Comparison of ENCODE assay signal across 17 cellular contexts in genomic region chr3:107392549-107393165, GRCh38. TPM values are rescaled to one million over a fixed set of nuclear protein-coding genes. Genes with fewer than 3 reads are reported as not detected.
DNase-seq lines count a peak whose midpoint lies in the region; ATAC-seq and TF ChIP-seq lines count a peak whose summit lies in the region.
"Had no signal": no experiment of that assay in that cellular context is flagged by ENCODE, and none has a peak within 500 bp of the region (broad histone marks: within the 10 kb centered on the region; RNA-seq: fewer than 3 reads in every experiment).

No MANE protein-coding gene starts in this region.

- H3K27me3 ChIP-seq in DND-41 (ENCODE audit: insufficient read depth, low read length, poor library complexity) (no peaks in the 10 kb centered on the region), mesenchymal stem cell (ENCODE audit: control insufficient read depth in 1 of 2, insufficient read depth in 1 of 2, low read length in 2 of 2) (no peaks in the 10 kb centered on the region)
- H3K27me3 ChIP-seq: BLaER1, esophagus muscularis mucosa had no signal

- H3K27ac ChIP-seq in DND-41 (ENCODE audit: low read length): no peak overlapping the region
- no peak overlapping the region for H3K27ac ChIP-seq in mesenchymal stem cell (ENCODE audit: low read length, poor library complexity, severe bottlenecking)
- H3K27ac ChIP-seq in caudate nucleus (ENCODE audit: low read depth, low read length): no peak overlapping the region
- H3K27ac ChIP-seq: BLaER1, esophagus muscularis mucosa had no signal

- no peaks in the 10 kb centered on the region for H3K79me2 ChIP-seq in DND-41 (ENCODE audit: insufficient read depth, low read length)

- no peak overlapping the region for H3K14ac ChIP-seq in mesenchymal stem cell (ENCODE audit: low read length in 2 of 2)

- H4K8ac ChIP-seq in mesenchymal stem cell (ENCODE audit: low read length): no peak overlapping the region

- H3K36me3 ChIP-seq in DND-41 (ENCODE audit: insufficient read depth, low read length) (no peaks in the 10 kb centered on the region), mesenchymal stem cell (ENCODE audit: control insufficient read depth in 1 of 2, insufficient read depth in 2 of 2, low read depth in 1 of 2, low read length in 2 of 2) (no peaks in the 10 kb centered on the region)
- H3K36me3 ChIP-seq: BLaER1, esophagus muscularis mucosa had no signal

- peak; percentile 58; the same call in 2 of the 3 replicates for ATAC-seq in DND-41 (ENCODE audit: insufficient read depth, low read depth)
- ATAC-seq in activated CD8-positive, alpha-beta T cell treated with anti-CD3 and anti-CD28 coated beads for 36 hours: no peak
- no peak for ATAC-seq in GM18861 (IDR thresholded peaks at IDR 0.05; ENCODE audit: unreplicated experiment)
- ATAC-seq in GM19023 (IDR thresholded peaks at IDR 0.05; ENCODE audit: unreplicated experiment): no peak
- ATAC-seq: activated CD8-positive, alpha-beta memory T cell treated with anti-CD3 and anti-CD28 coated beads, Interleukin-2, amount 10 ng/mL, durations not matched to agents 7 days and 5 days had no signal

- 86% methylated on average over 3 of the region's 3 CpGs for WGBS in mesenchymal stem cell

- TF ChIP-seq CTCF in DND-41 (IDR thresholded peaks at IDR 0.05; ENCODE audit: borderline replicate concordance, extremely low read depth, low read length, poor library complexity, severe bottlenecking) (no peak), cardiac fibroblast (IDR thresholded peaks at IDR 0.05; ENCODE audit: low read depth, low read length) (no peak)
- no peak for TF ChIP-seq CTCF in activated CD8-positive, alpha-beta T cell treated with anti-CD3 and anti-CD28 coated beads for 36 hours (IDR thresholded peaks at IDR 0.05)

- H3K9me3 Mint-ChIP-seq in activated CD8-positive, alpha-beta T cell treated with anti-CD3 and anti-CD28 coated beads for 36 hours: no peaks in the 10 kb centered on the region
- H3K9me3 Mint-ChIP-seq: activated B cell treated with CpG ODN at 0.5 μM for 24 hours; activated naive CD4-positive, alpha-beta T cell treated with anti-CD3 and anti-CD28 coated beads, Interleukin-2, amount 10 ng/mL, durations not matched to agents 7 days and 5 days; immature natural killer cell had no signal

- H2BK15ac ChIP-seq in mesenchymal stem cell (ENCODE audit: low read depth, poor library complexity, severe bottlenecking): no peak overlapping the region

- CTCF ChIA-PET in activated CD8-positive, alpha-beta T cell treated with anti-CD3 and anti-CD28 coated beads for 36 hours (lab: Charles Lee): interaction anchor here (0.9 kb wide), 1 partner anchor 9 kb away, joined by 3 read pairs; no protein-coding TSS in a partner anchor

- H2BK12ac ChIP-seq in mesenchymal stem cell (ENCODE audit: low read length in 2 of 2): no peak overlapping the region

- H3K9ac ChIP-seq in DND-41 (ENCODE audit: low read depth, low read length) (no peak overlapping the region), mesenchymal stem cell (ENCODE audit: low read length) (peak overlapping the region; percentile 35)
- H3K9ac ChIP-seq: BLaER1 had no signal

- H2BK5ac ChIP-seq in mesenchymal stem cell (ENCODE audit: low read depth, low read length, poor library complexity, severe bottlenecking): no peak overlapping the region

- H3K4ac ChIP-seq in mesenchymal stem cell (ENCODE audit: low read depth in 1 of 2, low read length in 2 of 2): no peak overlapping the region

- H3K79me1 ChIP-seq in mesenchymal stem cell (replicated peaks; ENCODE audit: low read length, poor library complexity, severe bottlenecking): no peaks in the 10 kb centered on the region

- DNase-seq in DND-41 (no peak), M059J (ENCODE audit: low read depth) (peak; percentile 90), cardiac fibroblast (ENCODE audit: low read depth in 2 of 2) (peak; percentile 42 to 55), mesenchymal stem cell (peak; percentile 33), caudate nucleus (lab: John Stamatoyannopoulos, UW) (no peak)
- DNase-seq in activated CD8-positive, alpha-beta T cell treated with anti-CD3 and anti-CD28 coated beads for 36 hours: no peak
- DNase-seq: activated B cell treated with CpG ODN at 0.5 μM for 24 hours; activated CD8-positive, alpha-beta memory T cell treated with anti-CD3 and anti-CD28 coated beads, Interleukin-2, amount 10 ng/mL, durations not matched to agents 7 days and 5 days; activated naive CD4-positive, alpha-beta T cell treated with anti-CD3 and anti-CD28 coated beads, Interleukin-2, amount 10 ng/mL, durations not matched to agents 7 days and 5 days; immature natural killer cell; stimulated activated CD4-positive, alpha-beta T cell treated with anti-CD3 and anti-CD28 coated beads, Interleukin-2, amount 100 ng/mL, for 48 hours had no signal

- no peak overlapping the region for H3K4me3 ChIP-seq in DND-41 (ENCODE audit: low read depth in 1 of 2, low read length in 2 of 2)
- no peak overlapping the region for H3K4me3 ChIP-seq in cardiac fibroblast (replicated peaks in 1 of 2; ENCODE audit: low read depth in 2 of 2, low read length in 2 of 2)
- H3K4me3 ChIP-seq in mesenchymal stem cell (ENCODE audit: insufficient read depth in 1 of 2, low read depth in 1 of 2, low read length in 2 of 2): no peak overlapping the region
- H3K4me3 ChIP-seq: BLaER1, esophagus muscularis mucosa had no signal

- H4K91ac ChIP-seq in mesenchymal stem cell (ENCODE audit: low read length): no peak overlapping the region

- no peaks in the 10 kb centered on the region for H3K4me1 Mint-ChIP-seq in activated CD8-positive, alpha-beta T cell treated with anti-CD3 and anti-CD28 coated beads for 36 hours (ENCODE audit: low read depth)
- H3K4me1 Mint-ChIP-seq: activated CD8-positive, alpha-beta memory T cell treated with anti-CD3 and anti-CD28 coated beads, Interleukin-2, amount 10 ng/mL, durations not matched to agents 7 days and 5 days; activated naive CD4-positive, alpha-beta T cell treated with anti-CD3 and anti-CD28 coated beads, Interleukin-2, amount 10 ng/mL, durations not matched to agents 7 days and 5 days; immature natural killer cell had no signal

- H3K4me1 ChIP-seq in DND-41 (ENCODE audit: insufficient read depth, low read length) (0 out of 2 replicates have a peak, but pooled peaks cover 3% of the 10 kb centered on the region), mesenchymal stem cell (ENCODE audit: control insufficient read depth, insufficient read depth, low read depth, low read length) (no peaks in the 10 kb centered on the region)
- H3K4me1 ChIP-seq: esophagus muscularis mucosa had no signal

- no peak overlapping the region for H2AK5ac ChIP-seq in mesenchymal stem cell (ENCODE audit: low read length, severe bottlenecking)

- H3K4me3 Mint-ChIP-seq in activated CD8-positive, alpha-beta T cell treated with anti-CD3 and anti-CD28 coated beads for 36 hours: no peak overlapping the region
- H3K4me3 Mint-ChIP-seq: activated B cell treated with CpG ODN at 0.5 μM for 24 hours; activated CD8-positive, alpha-beta memory T cell treated with anti-CD3 and anti-CD28 coated beads, Interleukin-2, amount 10 ng/mL, durations not matched to agents 7 days and 5 days; activated naive CD4-positive, alpha-beta T cell treated with anti-CD3 and anti-CD28 coated beads, Interleukin-2, amount 10 ng/mL, durations not matched to agents 7 days and 5 days; immature natural killer cell had no signal

- no peaks in the 10 kb centered on the region for H3K27me3 Mint-ChIP-seq in activated CD8-positive, alpha-beta T cell treated with anti-CD3 and anti-CD28 coated beads for 36 hours
- H3K27me3 Mint-ChIP-seq: activated B cell treated with CpG ODN at 0.5 μM for 24 hours; activated naive CD4-positive, alpha-beta T cell treated with anti-CD3 and anti-CD28 coated beads, Interleukin-2, amount 10 ng/mL, durations not matched to agents 7 days and 5 days; progenitor cell of endocrine pancreas had no signal

- H3K36me3 Mint-ChIP-seq in activated CD8-positive, alpha-beta T cell treated with anti-CD3 and anti-CD28 coated beads for 36 hours (ENCODE audit: low read depth): no peaks in the 10 kb centered on the region
- H3K36me3 Mint-ChIP-seq: activated CD8-positive, alpha-beta memory T cell treated with anti-CD3 and anti-CD28 coated beads, Interleukin-2, amount 10 ng/mL, durations not matched to agents 7 days and 5 days; activated naive CD4-positive, alpha-beta T cell treated with anti-CD3 and anti-CD28 coated beads, Interleukin-2, amount 10 ng/mL, durations not matched to agents 7 days and 5 days; immature natural killer cell had no signal

- intact Hi-C loops in activated CD8-positive, alpha-beta T cell treated with anti-CD3 and anti-CD28 coated beads for 36 hours (cut with micrococcal nuclease): no loop called here

- no peak overlapping the region for H3K18ac ChIP-seq in mesenchymal stem cell (ENCODE audit: low read depth in 1 of 2, low read length in 2 of 2)

- no peak overlapping the region for H2AFZ ChIP-seq in DND-41 (ENCODE audit: low read depth, low read length)
- H2AFZ ChIP-seq in mesenchymal stem cell (ENCODE audit: low read depth, low read length): no peak overlapping the region

- H3K4me2 ChIP-seq in DND-41 (ENCODE audit: insufficient read depth, low read length): no peak overlapping the region
- no peak overlapping the region for H3K4me2 ChIP-seq in mesenchymal stem cell (ENCODE audit: low read length, poor library complexity, severe bottlenecking)
- H3K4me2 ChIP-seq: BLaER1 had no signal

- no peak overlapping the region for H2BK120ac ChIP-seq in mesenchymal stem cell (ENCODE audit: low read depth, low read length)

- H3K9me3 ChIP-seq in DND-41 (ENCODE audit: insufficient read depth, low read length, severe bottlenecking) (no peaks in the 10 kb centered on the region), mesenchymal stem cell (ENCODE audit: control insufficient read depth, low read length) (no peaks in the 10 kb centered on the region)
- H3K9me3 ChIP-seq: BLaER1, esophagus muscularis mucosa had no signal

- no peak overlapping the region for H3K23ac ChIP-seq in mesenchymal stem cell (ENCODE audit: low read length in 2 of 2)

- POLR2A ChIA-PET in activated CD8-positive, alpha-beta T cell treated with anti-CD3 and anti-CD28 coated beads for 36 hours (lab: Charles Lee): no interaction called here

- no peak overlapping the region for H3K27ac Mint-ChIP-seq in activated CD8-positive, alpha-beta T cell treated with anti-CD3 and anti-CD28 coated beads for 36 hours
- H3K27ac Mint-ChIP-seq: activated B cell treated with CpG ODN at 0.5 μM for 24 hours; activated CD8-positive, alpha-beta memory T cell treated with anti-CD3 and anti-CD28 coated beads, Interleukin-2, amount 10 ng/mL, durations not matched to agents 7 days and 5 days; activated naive CD4-positive, alpha-beta T cell treated with anti-CD3 and anti-CD28 coated beads, Interleukin-2, amount 10 ng/mL, durations not matched to agents 7 days and 5 days; immature natural killer cell; progenitor cell of endocrine pancreas had no signal

- no peaks in the 10 kb centered on the region for H4K20me1 ChIP-seq in DND-41 (ENCODE audit: insufficient read depth, low read length)
- H4K20me1 ChIP-seq: BLaER1 had no signal

RNA-seq across cellular contexts. Expression of gene CCDC54, which starts 15.4 kb away (rescaled TPM):
- total RNA-seq in M059J (2014; rRNA removed; shearing (Covaris generic)): not detected in 2 replicates
- polyA plus RNA-seq in mesenchymal stem cell (2013, experiment 1 of 2): not detected
- not detected for polyA plus RNA-seq in mesenchymal stem cell (2013, experiment 2 of 2)
- total RNA-seq in activated CD8-positive, alpha-beta T cell treated with anti-CD3 and anti-CD28 coated beads for 36 hours: not detected
- total RNA-seq: activated B cell treated with CpG ODN at 0.5 μM for 24 hours; activated CD8-positive, alpha-beta memory T cell treated with anti-CD3 and anti-CD28 coated beads, Interleukin-2, amount 10 ng/mL, durations not matched to agents 7 days and 5 days; esophagus muscularis mucosa; progenitor cell of endocrine pancreas; ureter had no signal

Comparison
In these comparisons a context has a peak if more than half of its experiments do, and no peak if none do; other contexts are left out.
1. DNase-seq: peak in M059J (single experiment), cardiac fibroblast (2 of 2) and mesenchymal stem cell (single experiment); none in DND-41 (single experiment), activated CD8-positive, alpha-beta T cell treated with anti-CD3 and anti-CD28 coated beads for 36 hours (single experiment) and caudate nucleus (0 of 61).